16 cellular contexts compared by ENCODE assay signal in the genomic region with DNA sequence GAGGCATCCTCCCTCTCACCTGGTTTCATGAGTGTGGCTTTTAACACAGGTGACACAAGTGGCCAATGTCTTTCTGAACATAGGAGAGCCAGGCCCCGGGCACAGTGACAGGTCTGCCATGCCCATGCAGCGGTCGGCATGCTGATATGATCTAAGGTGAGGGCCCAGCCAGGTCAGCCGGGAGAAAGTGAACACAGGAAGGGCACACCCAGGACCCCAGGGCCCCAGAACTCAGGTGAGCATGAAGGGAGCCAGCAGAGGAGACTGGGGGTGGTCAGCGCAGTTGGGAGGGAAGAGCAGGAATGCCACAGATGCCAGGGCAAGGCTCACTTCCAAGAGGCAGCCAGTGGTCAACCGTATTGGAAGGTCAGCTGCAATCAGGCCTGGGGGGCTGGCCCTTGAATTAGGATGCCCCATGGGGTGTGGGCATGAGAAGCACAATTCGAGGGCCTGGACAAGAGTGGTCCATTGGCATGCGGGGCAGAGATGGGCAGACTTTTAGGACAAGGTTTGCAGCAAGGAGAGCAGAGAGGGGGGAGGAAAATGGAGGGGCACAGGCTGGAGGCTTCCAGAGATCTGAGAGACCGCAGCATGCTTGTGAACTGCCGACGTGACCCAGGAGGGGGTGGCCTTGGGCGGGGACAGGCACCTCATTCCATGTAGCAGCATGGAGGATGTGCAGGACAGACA. TPM values are rescaled to one million over a fixed set of nuclear protein-coding genes. Genes with fewer than 3 reads are reported as not detected.
DNase-seq lines count a peak whose midpoint lies in the region; ATAC-seq and TF ChIP-seq lines count a peak whose summit lies in the region.
"Had no signal": no experiment of that assay in that cellular context is flagged by ENCODE, and none has a peak within 500 bp of the region (broad histone marks: within the 10 kb centered on the region; RNA-seq: fewer than 3 reads in every experiment).

No MANE protein-coding gene starts in this region.

- peaks cover 10% of the 10 kb centered on the region for H3K4me1 Mint-ChIP-seq in activated T-helper 17 cell treated with anti-CD3 and anti-CD28 coated beads, Interleukin-2, amount 50 U/mL, for 72 hours
- peaks cover 16% of the 10 kb centered on the region for H3K4me1 Mint-ChIP-seq in activated CD8-positive, alpha-beta T cell treated with anti-CD3 and anti-CD28 coated beads, Interleukin-2, amount 10 ng/mL, durations not matched to agents 7 days and 5 days (ENCODE audit: low read depth)

- peaks cover 12% of the 10 kb centered on the region for H3K27me3 Mint-ChIP-seq in activated T-helper 17 cell treated with anti-CD3 and anti-CD28 coated beads, Interleukin-2, amount 50 U/mL, for 72 hours
- H3K27me3 Mint-ChIP-seq in activated CD8-positive, alpha-beta T cell treated with anti-CD3 and anti-CD28 coated beads, Interleukin-2, amount 10 ng/mL, durations not matched to agents 7 days and 5 days (ENCODE audit: low read depth) = peaks cover 13% of the 10 kb centered on the region

- POLR2A ChIA-PET in RWPE1 (lab: Yijun Ruan, JAX; ENCODE audit: low non-redundant PET) = no interaction called here
- POLR2A ChIA-PET in activated CD8-positive, alpha-beta T cell treated with anti-CD3 and anti-CD28 coated beads, Interleukin-2, amount 10 ng/mL, durations not matched to agents 7 days and 5 days (lab: Charles Lee) = no interaction called here

- TF ChIP-seq CTCF in RWPE1 (conservative IDR thresholded peaks at IDR 0.05; ENCODE audit: low read depth) = no peak

- 0 out of 2 replicates have a peak, but pooled peaks cover 3% of the 10 kb centered on the region for H3K9me3 ChIP-seq in SJCRH30 (replicated peaks)

- H3K4me3 ChIP-seq in SJCRH30 = no peak overlapping the region
- H3K4me3 ChIP-seq: esophagus muscularis mucosa, K562, spleen had no signal

- peak; percentile 42 for DNase-seq in EH (ENCODE audit: low read depth)
- DNase-seq in RWPE1 (ENCODE audit: low spot score) = no peak
- peak; percentile 5 to 22 for DNase-seq in left colon
- DNase-seq in posterior vena cava (ENCODE audit: low spot score) = peak; percentile 37
- DNase-seq in SJCRH30 = no peak
- DNase-seq in NK-92 (lab: John Stamatoyannopoulos, UW; ENCODE audit: unreplicated experiment) = no peak
- no peak for DNase-seq in activated CD8-positive, alpha-beta T cell treated with anti-CD3 and anti-CD28 coated beads, Interleukin-2, amount 10 ng/mL, durations not matched to agents 7 days and 5 days
- DNase-seq: immature natural killer cell; NCI-H1048; spleen; stimulated activated naive CD4-positive, alpha-beta T cell; SW 1271 had no signal

- no peak overlapping the region for H3K27ac Mint-ChIP-seq in activated T-helper 17 cell treated with anti-CD3 and anti-CD28 coated beads, Interleukin-2, amount 50 U/mL, for 72 hours
- no peak overlapping the region for H3K27ac Mint-ChIP-seq in activated CD8-positive, alpha-beta T cell treated with anti-CD3 and anti-CD28 coated beads, Interleukin-2, amount 10 ng/mL, durations not matched to agents 7 days and 5 days
- H3K27ac Mint-ChIP-seq: immature natural killer cell had no signal

- H3K27me3 ChIP-seq in SJCRH30 = no peaks in the 10 kb centered on the region
- H3K27me3 ChIP-seq: esophagus muscularis mucosa, spleen had no signal

- CTCF ChIA-PET in RWPE1 (lab: Yijun Ruan, JAX) = interaction anchor here (0.7 kb wide), 1 partner anchor 67 kb away, joined by 4 read pairs; no protein-coding TSS in a partner anchor
- CTCF ChIA-PET in activated CD8-positive, alpha-beta T cell treated with anti-CD3 and anti-CD28 coated beads, Interleukin-2, amount 10 ng/mL, durations not matched to agents 7 days and 5 days (lab: Charles Lee) = no interaction called here

- no peaks in the 10 kb centered on the region for H3K36me3 ChIP-seq in SJCRH30
- H3K36me3 ChIP-seq: esophagus muscularis mucosa, spleen had no signal

- ATAC-seq in left colon = no peak
- ATAC-seq in activated T-helper 17 cell treated with anti-CD3 and anti-CD28 coated beads, Interleukin-2, amount 50 U/mL, for 72 hours (replicated peaks) = no peak
- ATAC-seq in activated CD8-positive, alpha-beta T cell treated with anti-CD3 and anti-CD28 coated beads, Interleukin-2, amount 10 ng/mL, durations not matched to agents 7 days and 5 days = no peak
- ATAC-seq: K562 had no signal

- no peak overlapping the region for H3K4me3 Mint-ChIP-seq in activated T-helper 17 cell treated with anti-CD3 and anti-CD28 coated beads, Interleukin-2, amount 50 U/mL, for 72 hours
- no peak overlapping the region for H3K4me3 Mint-ChIP-seq in activated CD8-positive, alpha-beta T cell treated with anti-CD3 and anti-CD28 coated beads, Interleukin-2, amount 10 ng/mL, durations not matched to agents 7 days and 5 days

- no peaks in the 10 kb centered on the region for H3K4me1 ChIP-seq in SJCRH30

- H3K9me3 Mint-ChIP-seq in activated T-helper 17 cell treated with anti-CD3 and anti-CD28 coated beads, Interleukin-2, amount 50 U/mL, for 72 hours = peaks cover 9% of the 10 kb centered on the region
- peaks cover 18% of the 10 kb centered on the region for H3K9me3 Mint-ChIP-seq in activated CD8-positive, alpha-beta T cell treated with anti-CD3 and anti-CD28 coated beads, Interleukin-2, amount 10 ng/mL, durations not matched to agents 7 days and 5 days (ENCODE audit: insufficient read depth)

- H3K27ac ChIP-seq in RWPE1 (peak overlapping the region; percentile 67), SJCRH30 (no peak overlapping the region)
- H3K27ac ChIP-seq: esophagus muscularis mucosa, HL-60, spleen had no signal

- intact Hi-C loops in left colon (cut with DNase I, micrococcal nuclease) (loop anchor here in 1 of 2 donors (10.0 kb wide), 1 partner anchor 101 kb away; no protein-coding TSS in a partner anchor), posterior vena cava (cut with DNase I) (loop anchor here in 1 of 2 donors (10.0 kb wide), 1 partner anchor 829 kb away; no protein-coding TSS in a partner anchor)

- no peaks in the 10 kb centered on the region for H3K36me3 Mint-ChIP-seq in activated T-helper 17 cell treated with anti-CD3 and anti-CD28 coated beads, Interleukin-2, amount 50 U/mL, for 72 hours (ENCODE audit: low read depth)
- peaks cover 5% of the 10 kb centered on the region for H3K36me3 Mint-ChIP-seq in activated CD8-positive, alpha-beta T cell treated with anti-CD3 and anti-CD28 coated beads, Interleukin-2, amount 10 ng/mL, durations not matched to agents 7 days and 5 days (ENCODE audit: low read depth)

RNA-seq across cellular contexts. Expression of a gene that starts 3.9 kb away (rescaled TPM):
- total RNA-seq in left colon (10 to 100 TPM; 35.6 to 42.2 TPM), posterior vena cava (100 to 1,000 TPM in 1 of 2 donors, 10 to 100 TPM in 1; 65.2 to 102 TPM)
- total RNA-seq in SJCRH30 (2014; rRNA removed; shearing (Covaris generic)) = 18.9 and 22.4 TPM in 2 replicates
- total RNA-seq in activated T-helper 17 cell treated with anti-CD3 and anti-CD28 coated beads, Interleukin-2, amount 50 U/mL, for 72 hours = 1 to 10 TPM; 4.3 to 5.6 TPM
- 1 to 10 TPM; 9.9 TPM for total RNA-seq in activated CD8-positive, alpha-beta T cell treated with anti-CD3 and anti-CD28 coated beads, Interleukin-2, amount 10 ng/mL, durations not matched to agents 7 days and 5 days

Comparison
In these comparisons a context has a peak if more than half of its experiments do, and no peak if none do; other contexts are left out.
1. DNase-seq: peak in EH (single experiment), left colon (2 of 2) and posterior vena cava (single experiment); none in RWPE1 (single experiment), SJCRH30 (0 of 2), NK-92 (single experiment) and activated CD8-positive, alpha-beta T cell treated with anti-CD3 and anti-CD28 coated beads, Interleukin-2, amount 10 ng/mL, durations not matched to agents 7 days and 5 days (single experiment).